ENCODE assay signal across 9 cellular contexts in the genomic region with DNA sequence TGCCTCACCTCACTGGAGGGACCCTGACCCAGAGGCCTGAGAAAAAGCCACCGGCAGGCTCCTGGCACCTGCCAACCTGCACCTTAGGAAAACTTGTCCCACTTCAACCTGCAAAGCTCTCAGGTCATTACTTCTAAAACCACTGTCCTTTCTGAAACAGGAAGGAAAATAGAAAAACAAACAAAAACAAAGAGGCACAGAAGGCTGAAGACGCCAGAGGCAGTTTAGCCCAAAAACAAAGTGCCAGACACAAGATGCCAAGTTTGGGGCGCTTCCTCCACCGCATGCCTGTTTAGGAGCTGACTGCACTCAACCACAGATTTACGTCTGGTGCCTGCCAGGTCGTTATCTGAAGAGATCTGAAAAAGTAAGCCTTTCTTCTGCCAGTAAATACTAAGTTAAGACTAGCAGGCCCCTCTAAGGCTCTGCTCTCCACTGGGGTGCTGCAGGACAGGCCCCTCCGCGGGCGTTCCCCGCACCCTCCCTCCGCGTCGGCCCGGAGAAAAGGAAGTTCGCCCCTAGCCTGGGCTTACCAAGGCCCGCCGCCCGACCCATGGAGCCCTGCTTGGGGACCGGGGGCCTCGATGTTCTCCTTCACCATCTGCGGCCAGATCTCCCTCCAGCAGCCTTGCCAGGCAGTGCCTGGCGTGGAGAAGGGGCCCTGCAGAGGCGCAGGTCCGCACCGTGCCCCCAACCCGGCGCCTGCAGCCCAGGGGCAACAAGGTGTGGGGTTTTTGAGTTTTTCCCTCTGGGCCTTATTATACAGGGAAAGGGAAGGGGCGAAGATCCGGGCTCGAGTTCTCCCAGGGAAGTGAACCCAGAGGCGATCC. TPM values are rescaled to one million over a fixed set of nuclear protein-coding genes. Genes with fewer than 3 reads are reported as not detected.
DNase-seq lines count a peak whose midpoint lies in the region; ATAC-seq and TF ChIP-seq lines count a peak whose summit lies in the region.
"Had no signal": no experiment of that assay in that cellular context is flagged by ENCODE, and none has a peak within 500 bp of the region (broad histone marks: within the 10 kb centered on the region; RNA-seq: fewer than 3 reads in every experiment).

No MANE protein-coding gene starts in this region.

- DNase-seq in Peyer's patch (no peak), chondrocyte (ENCODE audit: low spot score) (no peak), aorta (peak in 1 of 2 donors; percentile 47), occipital lobe (lab: John Stamatoyannopoulos, UW) (no peak), NCI-H187 treated with DMSO at 0.1 percent for 48 hours (lab: John Stamatoyannopoulos, UW) (no peak)

- peak overlapping the region; percentile 74 to 87 (median 80) for H3K9ac ChIP-seq in BLaER1 treated with 17β-estradiol and CSF1 and Interleukin-3, amounts not matched to agents 10 nM and 100 nM

- no peaks in the 10 kb centered on the region for H3K27me3 ChIP-seq in BLaER1 treated with 17β-estradiol and CSF1 and Interleukin-3, amounts not matched to agents 10 nM and 100 nM
- no peaks in the 10 kb centered on the region for H3K27me3 ChIP-seq in Peyer's patch
- H3K27me3 ChIP-seq in aorta (ENCODE audit: control insufficient read depth in 1 of 2, insufficient read depth in 2 of 2, low read length in 1 of 2), result no peaks in the 10 kb centered on the region

- peaks cover 6% of the 10 kb centered on the region for H3K27me3 Mint-ChIP-seq in chondrocyte (ENCODE audit: low read depth)

- H3K36me3 ChIP-seq in BLaER1 treated with 17β-estradiol and CSF1 and Interleukin-3, amounts not matched to agents 10 nM and 100 nM, result peaks cover 0 to 29% (median 21%) of the 10 kb centered on the region in 11 experiments; a peak in 17 of 22 replicates
- peaks cover 0 to 4% (median 0%) of the 10 kb centered on the region in 3 donors for H3K36me3 ChIP-seq in Peyer's patch
- no peaks in the 10 kb centered on the region for H3K36me3 ChIP-seq in mesodermal cell (ENCODE audit: control insufficient read depth, insufficient read depth, low read length)
- H3K36me3 ChIP-seq in aorta (ENCODE audit: control insufficient read depth in 1 of 2, insufficient read depth in 2 of 2, low read length in 1 of 2), result no peaks in the 10 kb centered on the region
- H3K36me3 ChIP-seq: left lung had no signal

- TF ChIP-seq POLR2A in Peyer's patch (IDR thresholded peaks at IDR 0.05), result no peak

- ATAC-seq in GM21381 (IDR thresholded peaks at IDR 0.05; ENCODE audit: unreplicated experiment) (peak; percentile 21), aorta (ENCODE audit: low FRiP score) (no peak)
- ATAC-seq: left lung had no signal

- H3K9me3 ChIP-seq in BLaER1 treated with 17β-estradiol and CSF1 and Interleukin-3, amounts not matched to agents 10 nM and 100 nM (replicated peaks in 1 of 11), result no peaks in the 10 kb centered on the region
- H3K9me3 ChIP-seq in Peyer's patch (no peaks in the 10 kb centered on the region), mesodermal cell (ENCODE audit: control insufficient read depth, low read length) (no peaks in the 10 kb centered on the region), aorta (ENCODE audit: control insufficient read depth, low read length) (no peaks in the 10 kb centered on the region)
- H3K9me3 ChIP-seq: left lung had no signal

- H3K9me3 Mint-ChIP-seq in chondrocyte (ENCODE audit: low read depth), result no peaks in the 10 kb centered on the region

- TF ChIP-seq CTCF in Peyer's patch (IDR thresholded peaks at IDR 0.05) (no peak), chondrocyte (IDR thresholded peaks at IDR 0.05) (no peak)

- peak overlapping the region; percentile 65 to 77 (median 72) for H3K4me3 ChIP-seq in BLaER1 treated with 17β-estradiol and CSF1 and Interleukin-3, amounts not matched to agents 10 nM and 100 nM
- H3K4me3 ChIP-seq in Peyer's patch (peak overlapping the region; percentile 58 to 77 (median 68)), mesodermal cell (ENCODE audit: extremely low read depth, insufficient read depth, low read length, poor library complexity, severe bottlenecking) (peak overlapping the region; percentile 37), aorta (ENCODE audit: low read length in 2 of 2) (peak overlapping the region; percentile 50 to 56)

- H3K27ac Mint-ChIP-seq in chondrocyte (ENCODE audit: unreplicated experiment), result peak overlapping the region; percentile 41

- 24 to 33% methylated on average over 5 to 6 of the region's 31 CpGs for WGBS in mesodermal cell (ENCODE audit: insufficient coverage in 2 of 2), 2 experiments
- 2% methylated on average over 31 of the region's 31 CpGs for WGBS in aorta, 2 donors

- peak overlapping the region; percentile 78 for H3K4me3 Mint-ChIP-seq in chondrocyte (ENCODE audit: unreplicated experiment)

- H3K4me1 ChIP-seq in BLaER1 treated with 17β-estradiol and CSF1 and Interleukin-3, amounts not matched to agents 10 nM and 100 nM, result peaks cover 0 to 11% (median 7%) of the 10 kb centered on the region in 10 experiments; a peak in 12 of 20 replicates
- H3K4me1 ChIP-seq in Peyer's patch (peaks cover 0 to 14% (median 0%) of the 10 kb centered on the region in 4 donors), mesodermal cell (ENCODE audit: control insufficient read depth, insufficient read depth, low read length, poor library complexity, severe bottlenecking) (no peaks in the 10 kb centered on the region), aorta (ENCODE audit: control insufficient read depth in 1 of 2, insufficient read depth in 2 of 2, low read length in 2 of 2) (no peaks in the 10 kb centered on the region)

- H3K27ac ChIP-seq in BLaER1 treated with 17β-estradiol and CSF1 and Interleukin-3, amounts not matched to agents 10 nM and 100 nM, result peak overlapping the region in 10 of 11 experiments; percentile 59 to 78 (median 72); a peak in 20 of 22 replicates
- peak overlapping the region in 2 of 4 donors; percentile 13 to 30 for H3K27ac ChIP-seq in Peyer's patch
- no peak overlapping the region for H3K27ac ChIP-seq in mesodermal cell (ENCODE audit: low read depth, low read length, severe bottlenecking)
- H3K27ac ChIP-seq in aorta (ENCODE audit: low read depth in 1 of 2, low read length in 2 of 2), result no peak overlapping the region
- H3K27ac ChIP-seq: left lung had no signal

- H3K4me1 Mint-ChIP-seq in chondrocyte (ENCODE audit: low read depth), result peaks cover 20% of the 10 kb centered on the region

- peaks cover 0 to 54% (median 29%) of the 10 kb centered on the region in 11 experiments; a peak in 19 of 22 replicates for H4K20me1 ChIP-seq in BLaER1 treated with 17β-estradiol and CSF1 and Interleukin-3, amounts not matched to agents 10 nM and 100 nM

- intact Hi-C loops in aorta (cut with DNase I), result loop anchor here in 1 of 2 donors (10.0 kb wide), 1 partner anchor 78 kb away; no protein-coding TSS in a partner anchor

- H3K36me3 Mint-ChIP-seq in chondrocyte (ENCODE audit: low read depth), result peaks cover 20% of the 10 kb centered on the region

- peak overlapping the region; percentile 54 to 85 (median 74) for H3K4me2 ChIP-seq in BLaER1 treated with 17β-estradiol and CSF1 and Interleukin-3, amounts not matched to agents 10 nM and 100 nM

RNA-seq across cellular contexts. Expression of gene GOLGA8A, which starts 1.3 kb away (rescaled TPM):
- total RNA-seq in Peyer's patch (100 to 1,000 TPM in 2 of 4 donors, 10 to 100 TPM in 2; 23.6 to 153 (median 93.3) TPM), chondrocyte (106 to 116 TPM (median 106 TPM) in 3 replicates), aorta (100 to 1,000 TPM in 1 of 2 donors, 10 to 100 TPM in 1; 70.2 to 131 TPM), occipital lobe (29.6 TPM)
- polyA plus RNA-seq in mesodermal cell (2013, experiment 1 of 2), result 27.6 TPM
- polyA plus RNA-seq in mesodermal cell (2013, experiment 2 of 2), result 27.6 TPM
- polyA plus RNA-seq in aorta, result 100 to 1,000 TPM in 1 of 2 donors, 1 to 10 TPM in 1; 3.6 to 150 TPM

Comparison
In these comparisons a context has a peak if more than half of its experiments do, and no peak if none do; other contexts are left out.
1. H3K27ac ChIP-seq: peak in BLaER1 treated with 17β-estradiol and CSF1 and Interleukin-3, amounts not matched to agents 10 nM and 100 nM (10 of 11); none in mesodermal cell (single experiment) and aorta (0 of 2).
2. Peak in every context shown above with its lines, with median percentiles within 50 percentile points of each other: H3K4me3 ChIP-seq.